8 cellular contexts compared by ENCODE assay signal in genomic region chr6:30690403-30691207, GRCh38. TPM values are rescaled to one million over a fixed set of nuclear protein-coding genes. Genes with fewer than 3 reads are reported as not detected.
DNase-seq lines count a peak whose midpoint lies in the region; ATAC-seq and TF ChIP-seq lines count a peak whose summit lies in the region.

TSS of gene NRM (minus strand) at chr6:30690984. CDS start at chr6:30690974, 10 bp downstream.

- peak within 1 kb of the TSS; percentile 97 to 99 for H3K4me3 Mint-ChIP-seq in CD14-positive monocyte
- H3K4me3 Mint-ChIP-seq in activated naive CD4-positive, alpha-beta T cell treated with anti-CD3 and anti-CD28 coated beads, Interleukin-2, amount 50 U/mL, for 24 hours = peak within 1 kb of the TSS; percentile 87

- intact Hi-C loops in CD14-positive monocyte (cut with micrococcal nuclease) = no loop called here

- peaks cover 0 to 4% (median 0%) of the 10 kb centered on the region in 3 donors for H3K27me3 Mint-ChIP-seq in CD14-positive monocyte (ENCODE audit: low read depth in 3 of 3)
- no peaks in the 10 kb centered on the region for H3K27me3 Mint-ChIP-seq in activated naive CD4-positive, alpha-beta T cell treated with anti-CD3 and anti-CD28 coated beads, Interleukin-2, amount 50 U/mL, for 24 hours

- H3K4me1 Mint-ChIP-seq in CD14-positive monocyte = peaks cover 43% of the 10 kb centered on the region
- H3K4me1 Mint-ChIP-seq in activated naive CD4-positive, alpha-beta T cell treated with anti-CD3 and anti-CD28 coated beads, Interleukin-2, amount 50 U/mL, for 24 hours = peaks cover 46% of the 10 kb centered on the region

- ATAC-seq in GM21619 (IDR thresholded peaks at IDR 0.05; ENCODE audit: unreplicated experiment) (peak; percentile 21), thoracic aorta (ENCODE audit: insufficient number of reproducible peaks, low FRiP score, low read depth) (peak; percentile 66)

- H3K36me3 Mint-ChIP-seq in CD14-positive monocyte = peaks cover 4 to 6% of the 10 kb centered on the region in 2 donors
- H3K36me3 Mint-ChIP-seq in activated naive CD4-positive, alpha-beta T cell treated with anti-CD3 and anti-CD28 coated beads, Interleukin-2, amount 50 U/mL, for 24 hours = no peaks in the 10 kb centered on the region

- peak; percentile 76 for DNase-seq in CD14-positive monocyte (ENCODE audit: low spot score)
- peak; percentile 82 for DNase-seq in NCI-H1105 (lab: John Stamatoyannopoulos, UW)
- DNase-seq in SKM-1 (lab: John Stamatoyannopoulos, UW; ENCODE audit: unreplicated experiment) = peak; percentile 83
- DNase-seq in germinal center (ENCODE audit: low spot score) = peak; percentile 81
- DNase-seq in thoracic aorta (ENCODE audit: low spot score) = peak; percentile 80

- H3K27ac Mint-ChIP-seq in CD14-positive monocyte = peak within 1 kb of the TSS; percentile 93 to 99 (median 98)
- H3K27ac Mint-ChIP-seq in activated naive CD4-positive, alpha-beta T cell treated with anti-CD3 and anti-CD28 coated beads, Interleukin-2, amount 50 U/mL, for 24 hours = peak within 1 kb of the TSS; percentile 80

- no peak for TF ChIP-seq CTCF in CD14-positive monocyte (IDR thresholded peaks at IDR 0.05)
- peak; percentile 44 for TF ChIP-seq CTCF in neutrophil (IDR thresholded peaks at IDR 0.05)
- TF ChIP-seq CTCF in thoracic aorta (IDR thresholded peaks at IDR 0.05) = no peak

- H3K9me3 Mint-ChIP-seq in CD14-positive monocyte = no peaks in the 10 kb centered on the region
- H3K9me3 Mint-ChIP-seq in activated naive CD4-positive, alpha-beta T cell treated with anti-CD3 and anti-CD28 coated beads, Interleukin-2, amount 50 U/mL, for 24 hours = no peaks in the 10 kb centered on the region

- H3K27ac ChIP-seq in neutrophil (peak within 1 kb of the TSS; percentile 95), thoracic aorta (peak within 1 kb of the TSS; percentile 92 to 100)

- H3K9me3 ChIP-seq in neutrophil = no peaks in the 10 kb centered on the region
- H3K9me3 ChIP-seq in thoracic aorta = no peaks in the 10 kb centered on the region

- H3K36me3 ChIP-seq in neutrophil (no peaks in the 10 kb centered on the region), thoracic aorta (no peaks in the 10 kb centered on the region)

- peaks cover 44 to 50% of the 10 kb centered on the region in 2 experiments for H3K4me1 ChIP-seq in neutrophil (ENCODE audit: control insufficient read depth in 1 of 2, insufficient read depth in 1 of 2, low read depth in 1 of 2, low read length in 1 of 2)
- peaks cover 25 to 37% of the 10 kb centered on the region in 2 donors for H3K4me1 ChIP-seq in thoracic aorta (ENCODE audit: control insufficient read depth in 1 of 2, low read depth in 2 of 2)

- H3K4me3 ChIP-seq in neutrophil (ENCODE audit: low read depth in 1 of 2, low read length in 1 of 2) (peak within 1 kb of the TSS; percentile 82 to 87), thoracic aorta (peak within 1 kb of the TSS; percentile 92)

- H3K27me3 ChIP-seq in neutrophil (no peaks in the 10 kb centered on the region), thoracic aorta (replicated peaks; ENCODE audit: insufficient read depth) (no peaks in the 10 kb centered on the region)

RNA-seq across cellular contexts. Expression of gene NRM, which starts in this region (rescaled TPM):
- 10 to 100 TPM; 25.9 to 35.0 TPM for polyA plus RNA-seq in CD14-positive monocyte
- total RNA-seq in thoracic aorta = 10 to 100 TPM in 1 of 2 donors, 1 to 10 TPM in 1; 2.3 to 17.1 TPM

Comparison
In these comparisons a context has a peak if more than half of its experiments do, and no peak if none do; other contexts are left out.
1. Peak in every context shown above with its lines: DNase-seq, ATAC-seq, H3K4me3 ChIP-seq and H3K27ac ChIP-seq.